1 cellular context compared by ENCODE assay signal in genomic region chr10:88081457-88082054, GRCh38.
TF ChIP-seq lines count a peak whose summit lies in the region.

No MANE protein-coding gene starts in this region.

TF ChIP-seq in WTC11, 78 proteins besides CTCF, POLR2A, EP300 and RAD21 (continued from another document):
- TF ChIP-seq PREB (CRISPR knock-in tag; IDR thresholded peaks at IDR 0.05; ENCODE audit: borderline replicate concordance) (no peak), ZNF416 (CRISPR knock-in tag; IDR thresholded peaks at IDR 0.05) (no peak), SMAD4 (CRISPR knock-in tag; IDR thresholded peaks at IDR 0.05) (no peak), NFATC4 (CRISPR knock-in tag; IDR thresholded peaks at IDR 0.05) (no peak), ATF3 (CRISPR knock-in tag; conservative IDR thresholded peaks at IDR 0.05) (no peak), SMAD3 (CRISPR knock-in tag; IDR thresholded peaks at IDR 0.05; ENCODE audit: borderline replicate concordance) (no peak), NFYB (CRISPR knock-in tag; conservative IDR thresholded peaks at IDR 0.05; ENCODE audit: low read depth) (no peak), IRF2 (CRISPR knock-in tag; IDR thresholded peaks at IDR 0.05; ENCODE audit: borderline replicate concordance, low read depth) (no peak), SOX15 (CRISPR knock-in tag; IDR thresholded peaks at IDR 0.05) (no peak), EMX1 (CRISPR knock-in tag; IDR thresholded peaks at IDR 0.05) (no peak), MXD4 (CRISPR knock-in tag; IDR thresholded peaks at IDR 0.05; ENCODE audit: borderline replicate concordance) (no peak)
